Comparison of ENCODE assay signal across 35 cellular contexts in the genomic region with DNA sequence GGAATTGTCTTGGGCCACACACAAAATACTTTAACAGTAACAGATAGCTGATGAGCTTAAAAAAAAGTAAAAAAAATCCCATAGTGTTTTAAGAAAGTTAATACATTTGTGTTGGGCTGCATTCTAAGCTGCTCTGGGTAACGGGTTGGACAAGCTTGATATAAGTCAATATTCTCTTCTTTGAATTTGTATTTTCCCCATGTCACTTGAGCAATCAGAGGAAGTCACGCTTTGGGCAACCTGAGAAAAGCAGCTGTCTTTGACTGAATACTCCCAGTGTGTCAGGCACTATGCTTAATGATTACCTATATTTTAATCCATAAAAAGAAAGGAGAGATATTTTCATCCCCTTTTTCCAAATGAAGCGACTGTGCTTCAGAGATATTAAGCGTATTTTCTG.
"Had no signal": no experiment of that assay in that cellular context is flagged by ENCODE, and none has a peak within 500 bp of the region (broad histone marks: within the 10 kb centered on the region; RNA-seq: fewer than 3 reads in every experiment).

No MANE protein-coding gene starts in this region.

- H3K36me3 Mint-ChIP-seq: activated naive CD4-positive, alpha-beta T cell treated with anti-CD3 and anti-CD28 coated beads, Interleukin-2, amount 10 ng/mL, durations not matched to agents 7 days and 5 days; activated naive CD4-positive, alpha-beta T cell treated with anti-CD3 and anti-CD28 coated beads, Interleukin-2, amount 50 U/mL, for 72 hours; activated naive CD8-positive, alpha-beta T cell; activated naive CD8-positive, alpha-beta T cell treated with anti-CD3 and anti-CD28 coated beads for 36 hours; activated naive CD8-positive, alpha-beta T cell treated with anti-CD3 and anti-CD28 coated beads, Interleukin-2, amount 10 ng/mL, durations not matched to agents 7 days and 5 days; brain had no signal

- H3K27me3 Mint-ChIP-seq: activated naive CD4-positive, alpha-beta T cell treated with anti-CD3 and anti-CD28 coated beads, Interleukin-2, amount 10 ng/mL, durations not matched to agents 7 days and 5 days; activated naive CD8-positive, alpha-beta T cell treated with anti-CD3 and anti-CD28 coated beads for 36 hours; brain had no signal

- H3K27ac Mint-ChIP-seq: activated naive CD4-positive, alpha-beta T cell treated with anti-CD3 and anti-CD28 coated beads for 36 hours; activated naive CD4-positive, alpha-beta T cell treated with anti-CD3 and anti-CD28 coated beads, Interleukin-2, amount 10 ng/mL, durations not matched to agents 7 days and 5 days; activated naive CD4-positive, alpha-beta T cell treated with anti-CD3 and anti-CD28 coated beads, Interleukin-2, amount 50 U/mL, for 24 hours; activated naive CD4-positive, alpha-beta T cell treated with anti-CD3 and anti-CD28 coated beads, Interleukin-2, amount 50 U/mL, for 72 hours; activated naive CD8-positive, alpha-beta T cell; activated naive CD8-positive, alpha-beta T cell treated with anti-CD3 and anti-CD28 coated beads for 36 hours; activated naive CD8-positive, alpha-beta T cell treated with anti-CD3 and anti-CD28 coated beads, Interleukin-2, amount 10 ng/mL, durations not matched to agents 7 days and 5 days; activated naive CD8-positive, alpha-beta T cell treated with anti-CD3 and anti-CD28 coated beads, Interleukin-2, amount 50 U/mL, for 24 hours; activated T-cell treated with anti-CD3 and anti-CD28 coated beads, Interleukin-2, amount 50 U/mL, for 24 hours; activated T-cell treated with anti-CD3 and anti-CD28 coated beads, Interleukin-2, amount 50 U/mL, for 72 hours; activated T-helper 1 cell treated with anti-CD3 and anti-CD28 coated beads, Interleukin-12 subunit alpha, Interleukin-12 subunit beta, Interleukin-2, Interleukin-4 antibody, amounts not matched to agents 30 ng/mL and 10 ng/mL and 1 ng/mL, durations not matched to agents 14 hours and 24 hours and 36 hours; activated T-helper 17 cell treated with anti-CD3 and anti-CD28 coated beads, Interleukin-2, amount 50 U/mL, for 72 hours; activated T-helper 2 cell treated with anti-CD3 and anti-CD28 coated beads, Interferon-gamma antibody, Interleukin-2, Interleukin-4, amounts not matched to agents 10 μg/mL and 5 μg/mL and 100 μg/mL, durations not matched to agents 14 hours and 24 hours and 36 hours; brain had no signal

- H3K4me3 Mint-ChIP-seq: activated naive CD4-positive, alpha-beta T cell treated with anti-CD3 and anti-CD28 coated beads for 36 hours; activated naive CD4-positive, alpha-beta T cell treated with anti-CD3 and anti-CD28 coated beads, Interleukin-2, amount 10 ng/mL, durations not matched to agents 7 days and 5 days; activated naive CD4-positive, alpha-beta T cell treated with anti-CD3 and anti-CD28 coated beads, Interleukin-2, amount 50 U/mL, for 24 hours; activated naive CD8-positive, alpha-beta T cell; activated naive CD8-positive, alpha-beta T cell treated with anti-CD3 and anti-CD28 coated beads for 36 hours; activated naive CD8-positive, alpha-beta T cell treated with anti-CD3 and anti-CD28 coated beads, Interleukin-2, amount 10 ng/mL, durations not matched to agents 7 days and 5 days; activated naive CD8-positive, alpha-beta T cell treated with anti-CD3 and anti-CD28 coated beads, Interleukin-2, amount 50 U/mL, for 24 hours; activated T-cell treated with anti-CD3 and anti-CD28 coated beads, Interleukin-2, amount 50 U/mL, for 24 hours; activated T-cell treated with anti-CD3 and anti-CD28 coated beads, Interleukin-2, amount 50 U/mL, for 4 hours; activated T-cell treated with anti-CD3 and anti-CD28 coated beads, Interleukin-2, amount 50 U/mL, for 72 hours; activated T-helper 1 cell treated with anti-CD3 and anti-CD28 coated beads, Interleukin-12 subunit alpha, Interleukin-12 subunit beta, Interleukin-2, Interleukin-4 antibody, amounts not matched to agents 30 ng/mL and 10 ng/mL and 1 ng/mL, durations not matched to agents 14 hours and 24 hours and 36 hours; activated T-helper 17 cell treated with anti-CD3 and anti-CD28 coated beads, Interleukin-2, amount 50 U/mL, for 72 hours; brain; central memory CD8-positive, alpha-beta T cell had no signal

- DNase-seq: activated effector memory CD4-positive, alpha-beta T cell treated with anti-CD3 and anti-CD28 coated beads, Interleukin-2, amount 50 U/mL, for 16 hours; activated effector memory CD4-positive, alpha-beta T cell treated with Interleukin-2 at 50 U/mL for 16 hours; activated gamma-delta T cell; activated gamma-delta T cell treated with Interleukin-2 at 50 U/mL for 16 hours; activated naive CD4-positive, alpha-beta T cell; activated naive CD4-positive, alpha-beta T cell treated with anti-CD3 and anti-CD28 coated beads for 36 hours; activated naive CD4-positive, alpha-beta T cell treated with anti-CD3 and anti-CD28 coated beads, Interleukin-2, amount 10 ng/mL, durations not matched to agents 7 days and 5 days; activated naive CD4-positive, alpha-beta T cell treated with anti-CD3 and anti-CD28 coated beads, Interleukin-2, amount 50 U/mL, for 16 hours; activated naive CD4-positive, alpha-beta T cell treated with Interleukin-2 at 50 U/mL for 16 hours; activated naive CD8-positive, alpha-beta T cell treated with anti-CD3 and anti-CD28 coated beads for 36 hours; activated naive CD8-positive, alpha-beta T cell treated with anti-CD3 and anti-CD28 coated beads, Interleukin-2, amount 10 ng/mL, durations not matched to agents 7 days and 5 days; activated naive CD8-positive, alpha-beta T cell treated with anti-CD3 and anti-CD28 coated beads, Interleukin-2, amount 50 U/mL, for 24 hours; activated T-cell treated with anti-CD3 and anti-CD28 coated beads, Interleukin-2, amount 50 U/mL, for 1 hour; activated T-cell treated with anti-CD3 and anti-CD28 coated beads, Interleukin-2, amount 50 U/mL, for 24 hours; activated T-cell treated with anti-CD3 and anti-CD28 coated beads, Interleukin-2, amount 50 U/mL, for 4 hours; activated T-cell treated with anti-CD3 and anti-CD28 coated beads, Interleukin-2, amount 50 U/mL, for 48 hours; activated T-cell treated with anti-CD3 and anti-CD28 coated beads, Interleukin-2, amount 50 U/mL, for 72 hours; adrenal gland; amniotic stem cell; amygdala; anterior cingulate cortex; aorta; body of pancreas; brain microvascular endothelial cell; caudate nucleus; central memory CD4-positive, alpha-beta T cell; cerebellar nuclear complex had no signal

- H3K9me3 Mint-ChIP-seq: activated naive CD4-positive, alpha-beta T cell treated with anti-CD3 and anti-CD28 coated beads, Interleukin-2, amount 10 ng/mL, durations not matched to agents 7 days and 5 days; activated naive CD4-positive, alpha-beta T cell treated with anti-CD3 and anti-CD28 coated beads, Interleukin-2, amount 50 U/mL, for 24 hours; activated naive CD8-positive, alpha-beta T cell treated with anti-CD3 and anti-CD28 coated beads, Interleukin-2, amount 10 ng/mL, durations not matched to agents 7 days and 5 days; activated T-cell treated with anti-CD3 and anti-CD28 coated beads, Interleukin-2, amount 50 U/mL, for 24 hours; activated T-cell treated with anti-CD3 and anti-CD28 coated beads, Interleukin-2, amount 50 U/mL, for 72 hours; activated T-helper 1 cell treated with anti-CD3 and anti-CD28 coated beads, Interleukin-12 subunit alpha, Interleukin-12 subunit beta, Interleukin-2, Interleukin-4 antibody, amounts not matched to agents 30 ng/mL and 10 ng/mL and 1 ng/mL, durations not matched to agents 14 hours and 24 hours and 36 hours; activated T-helper 2 cell treated with anti-CD3 and anti-CD28 coated beads, Interferon-gamma antibody, Interleukin-2, Interleukin-4, amounts not matched to agents 10 μg/mL and 5 μg/mL and 100 μg/mL, durations not matched to agents 14 hours and 24 hours and 36 hours; central memory CD8-positive, alpha-beta T cell had no signal

- H3K4me1 Mint-ChIP-seq: activated naive CD4-positive, alpha-beta T cell treated with anti-CD3 and anti-CD28 coated beads, Interleukin-2, amount 10 ng/mL, durations not matched to agents 7 days and 5 days; activated naive CD4-positive, alpha-beta T cell treated with anti-CD3 and anti-CD28 coated beads, Interleukin-2, amount 50 U/mL, for 24 hours; activated naive CD8-positive, alpha-beta T cell treated with anti-CD3 and anti-CD28 coated beads for 36 hours; activated naive CD8-positive, alpha-beta T cell treated with anti-CD3 and anti-CD28 coated beads, Interleukin-2, amount 10 ng/mL, durations not matched to agents 7 days and 5 days; activated naive CD8-positive, alpha-beta T cell treated with anti-CD3 and anti-CD28 coated beads, Interleukin-2, amount 50 U/mL, for 24 hours; activated T-helper 17 cell treated with anti-CD3 and anti-CD28 coated beads, Interleukin-2, amount 50 U/mL, for 72 hours; central memory CD8-positive, alpha-beta T cell had no signal

- ATAC-seq: activated naive CD4-positive, alpha-beta T cell treated with anti-CD3 and anti-CD28 coated beads, Interleukin-2, amount 50 U/mL, for 72 hours; activated naive CD8-positive, alpha-beta T cell treated with anti-CD3 and anti-CD28 coated beads, Interleukin-2, amount 50 U/mL, for 24 hours; activated T-cell treated with anti-CD3 and anti-CD28 coated beads, Interleukin-2, amount 50 U/mL, for 4 hours; activated T-cell treated with anti-CD3 and anti-CD28 coated beads, Interleukin-2, amount 50 U/mL, for 72 hours; activated T-helper 17 cell treated with anti-CD3 and anti-CD28 coated beads, Interleukin-2, amount 50 U/mL, for 72 hours; body of pancreas had no signal
